In genomic region chr4:101349346-101350064, GRCh38 we compare ENCODE assay signal across 9 cellular contexts. TPM values are rescaled to one million over a fixed set of nuclear protein-coding genes. Genes with fewer than 3 reads are reported as not detected.
DNase-seq lines count a peak whose midpoint lies in the region; ATAC-seq and TF ChIP-seq lines count a peak whose summit lies in the region.
"Had no signal": no experiment of that assay in that cellular context is flagged by ENCODE, and none has a peak within 500 bp of the region (broad histone marks: within the 10 kb centered on the region; RNA-seq: fewer than 3 reads in every experiment).

No MANE protein-coding gene starts in this region.

- peak overlapping the region in 7 of 10 experiments; percentile 80 to 98 (median 85); a peak in 8 of 20 replicates for H3K4me3 ChIP-seq in BLaER1 treated with 17β-estradiol and CSF1 and Interleukin-3, amounts not matched to agents 10 nM and 100 nM

- H4K20me1 ChIP-seq in BLaER1 treated with 17β-estradiol and CSF1 and Interleukin-3, amounts not matched to agents 10 nM and 100 nM, result peaks cover 0 to 20% (median 13%) of the 10 kb centered on the region in 11 experiments; a peak in 18 of 22 replicates

- H3K27ac Mint-ChIP-seq in nephron progenitor cell, result no peak overlapping the region

- H3K27me3 Mint-ChIP-seq in nephron progenitor cell (ENCODE audit: low read depth, poor library complexity), result peaks cover 7% of the 10 kb centered on the region

- H3K9me3 Mint-ChIP-seq in nephron progenitor cell, result peaks cover 5% of the 10 kb centered on the region

- peak overlapping the region in 5 of 11 experiments; percentile 82 to 92 (median 87); a peak in 5 of 22 replicates for H3K27ac ChIP-seq in BLaER1 treated with 17β-estradiol and CSF1 and Interleukin-3, amounts not matched to agents 10 nM and 100 nM
- H3K27ac ChIP-seq: cardiac muscle cell had no signal

- H3K9me3 ChIP-seq in BLaER1 treated with 17β-estradiol and CSF1 and Interleukin-3, amounts not matched to agents 10 nM and 100 nM (replicated peaks in 1 of 11), result no peaks in the 10 kb centered on the region

- no peak for ATAC-seq in HG02885 (IDR thresholded peaks at IDR 0.05; ENCODE audit: poor library complexity, unreplicated experiment)
- no peak for ATAC-seq in GM21528 (IDR thresholded peaks at IDR 0.05; ENCODE audit: low FRiP score, unreplicated experiment)

- no peaks in the 10 kb centered on the region for H3K36me3 ChIP-seq in BLaER1 treated with 17β-estradiol and CSF1 and Interleukin-3, amounts not matched to agents 10 nM and 100 nM
- H3K36me3 ChIP-seq: cardiac muscle cell had no signal

- H3K27me3 ChIP-seq in BLaER1 treated with 17β-estradiol and CSF1 and Interleukin-3, amounts not matched to agents 10 nM and 100 nM, result no peaks in the 10 kb centered on the region
- H3K27me3 ChIP-seq: cardiac muscle cell had no signal

- peaks cover 26 to 31% (median 27%) of the 10 kb centered on the region in 10 experiments for H3K4me1 ChIP-seq in BLaER1 treated with 17β-estradiol and CSF1 and Interleukin-3, amounts not matched to agents 10 nM and 100 nM

- H3K9ac ChIP-seq in BLaER1 treated with 17β-estradiol and CSF1 and Interleukin-3, amounts not matched to agents 10 nM and 100 nM, result peak overlapping the region in 8 of 11 experiments; percentile 76 to 96 (median 94); a peak in 11 of 22 replicates

- H3K4me1 Mint-ChIP-seq in nephron progenitor cell, result peaks cover 30% of the 10 kb centered on the region

- H3K4me3 Mint-ChIP-seq in nephron progenitor cell, result peak overlapping the region; percentile 99

- H3K36me3 Mint-ChIP-seq in nephron progenitor cell (ENCODE audit: low read depth), result peaks cover 5% of the 10 kb centered on the region

- H3K4me2 ChIP-seq in BLaER1 treated with 17β-estradiol and CSF1 and Interleukin-3, amounts not matched to agents 10 nM and 100 nM, result peak overlapping the region; percentile 78 to 99 (median 95)

- TF ChIP-seq CTCF in nephron progenitor cell (IDR thresholded peaks at IDR 0.05), result no peak

- peak; percentile 75 for DNase-seq in NCI-H1092 (lab: John Stamatoyannopoulos, UW)
- peak; percentile 81 for DNase-seq in cerebellum (ENCODE audit: low spot score)
- no peak for DNase-seq in nephron progenitor cell
- no peak for DNase-seq in COLO668 (lab: John Stamatoyannopoulos, UW; ENCODE audit: unreplicated experiment)
- DNase-seq in activated CD8-positive, alpha-beta memory T cell treated with anti-CD3 and anti-CD28 coated beads for 24 hours, result no peak

RNA-seq across cellular contexts. Expression of gene PPP3CA, which starts 2.2 kb away (rescaled TPM):
- 98.0 TPM for total RNA-seq in cerebellum

Comparison
In these comparisons a context has a peak if more than half of its experiments do, and no peak if none do; other contexts are left out.
1. DNase-seq: peak in NCI-H1092 (single experiment) and cerebellum (single experiment); none in nephron progenitor cell (single experiment), COLO668 (single experiment) and activated CD8-positive, alpha-beta memory T cell treated with anti-CD3 and anti-CD28 coated beads for 24 hours (single experiment).